Comparison of ENCODE assay signal across 2 cellular contexts in genomic region chr9:122944960-122945888, GRCh38.
TF ChIP-seq lines count a peak whose summit lies in the region.

No MANE protein-coding gene starts in this region.

TF ChIP-seq in HepG2, 621 proteins besides CTCF, POLR2A, EP300 and RAD21:
- TF ChIP-seq ELK4 (CRISPR knock-in tag; IDR thresholded peaks at IDR 0.05; ENCODE audit: borderline replicate concordance) (no peak), SRF (IDR thresholded peaks at IDR 0.05; ENCODE audit: low read depth, low read length) (peak; percentile 69)

TF ChIP-seq in WTC11, 78 proteins besides CTCF, POLR2A, EP300 and RAD21:
- TF ChIP-seq FOXP1 (CRISPR knock-in tag; IDR thresholded peaks at IDR 0.05; ENCODE audit: borderline replicate concordance), result no peak
- no peak for TF ChIP-seq NR1H2 (CRISPR knock-in tag; IDR thresholded peaks at IDR 0.05)
- no peak for TF ChIP-seq PRDM15 (CRISPR knock-in tag; IDR thresholded peaks at IDR 0.05)
- TF ChIP-seq ZNF396 (CRISPR knock-in tag; IDR thresholded peaks at IDR 0.05; ENCODE audit: borderline replicate concordance), result no peak
- TF ChIP-seq OVOL2 (CRISPR knock-in tag; IDR thresholded peaks at IDR 0.05; ENCODE audit: borderline replicate concordance), result no peak
- TF ChIP-seq ZNF671 (CRISPR knock-in tag; IDR thresholded peaks at IDR 0.05), result no peak
- no peak for TF ChIP-seq ZSCAN18 (CRISPR knock-in tag; IDR thresholded peaks at IDR 0.05)
- no peak for TF ChIP-seq MYBL2 (CRISPR knock-in tag; IDR thresholded peaks at IDR 0.05)
- no peak for TF ChIP-seq RORB (CRISPR knock-in tag; IDR thresholded peaks at IDR 0.05)
- no peak for TF ChIP-seq IRF1 (CRISPR knock-in tag; IDR thresholded peaks at IDR 0.05)
- no peak for TF ChIP-seq TEAD1 (CRISPR knock-in tag; IDR thresholded peaks at IDR 0.05)
